In genomic region chr10:35202050-35202449, GRCh38 we compare ENCODE assay signal across 25 cellular contexts.
DNase-seq lines count a peak whose midpoint lies in the region; ATAC-seq and TF ChIP-seq lines count a peak whose summit lies in the region.
"Had no signal": no experiment of that assay in that cellular context is flagged by ENCODE, and none has a peak within 500 bp of the region (broad histone marks: within the 10 kb centered on the region; RNA-seq: fewer than 3 reads in every experiment).

No MANE protein-coding gene starts in this region.

- CTCF ChIA-PET in activated CD8-positive, alpha-beta T cell treated with anti-CD3 and anti-CD28 coated beads for 36 hours (lab: Charles Lee): interaction anchor here (0.6 to 1.9 kb wide), 4 partner anchors 10 to 534 kb away, joined by 3 to 7 read pairs (median 4); no protein-coding TSS in a partner anchor

- peak overlapping the region; percentile 43 for H3K4me3 Mint-ChIP-seq in natural killer cell treated with Interleukin-12 subunit alpha and Interleukin-12 subunit beta and Interleukin-15 and Interleukin-18, amount 100 ng/mL, for 72 hours
- no peak overlapping the region for H3K4me3 Mint-ChIP-seq in natural killer cell
- H3K4me3 Mint-ChIP-seq in activated CD8-positive, alpha-beta T cell treated with anti-CD3 and anti-CD28 coated beads for 36 hours: no peak overlapping the region
- no peak overlapping the region for H3K4me3 Mint-ChIP-seq in activated naive CD8-positive, alpha-beta T cell treated with anti-CD3 and anti-CD28 coated beads, Interleukin-2, amount 50 U/mL, for 24 hours
- no peak overlapping the region for H3K4me3 Mint-ChIP-seq in stimulated activated effector memory CD8-positive, alpha-beta T cell treated with anti-CD3 and anti-CD28 coated beads, Interleukin-12 subunit alpha, Interleukin-12 subunit beta, amount 100 ng/mL, for 72 hours
- H3K4me3 Mint-ChIP-seq: CD8-positive, alpha-beta T cell; H9; HFFc6 had no signal

- TF ChIP-seq POLR2A in suprapubic skin (IDR thresholded peaks at IDR 0.05): no peak

- H3K9me3 ChIP-seq in suprapubic skin: no peaks in the 10 kb centered on the region
- H3K9me3 ChIP-seq: SJCRH30 had no signal

- no peak overlapping the region for H3K4me3 ChIP-seq in suprapubic skin
- H3K4me3 ChIP-seq: SJCRH30 had no signal

- no peaks in the 10 kb centered on the region for H3K9me3 Mint-ChIP-seq in natural killer cell treated with Interleukin-12 subunit alpha and Interleukin-12 subunit beta and Interleukin-15 and Interleukin-18, amount 100 ng/mL, for 72 hours
- no peaks in the 10 kb centered on the region for H3K9me3 Mint-ChIP-seq in natural killer cell
- H3K9me3 Mint-ChIP-seq in activated CD8-positive, alpha-beta T cell treated with anti-CD3 and anti-CD28 coated beads for 36 hours: no peaks in the 10 kb centered on the region
- no peaks in the 10 kb centered on the region for H3K9me3 Mint-ChIP-seq in activated naive CD8-positive, alpha-beta T cell treated with anti-CD3 and anti-CD28 coated beads, Interleukin-2, amount 50 U/mL, for 24 hours
- no peaks in the 10 kb centered on the region for H3K9me3 Mint-ChIP-seq in stimulated activated effector memory CD8-positive, alpha-beta T cell treated with anti-CD3 and anti-CD28 coated beads, Interleukin-12 subunit alpha, Interleukin-12 subunit beta, amount 100 ng/mL, for 72 hours
- H3K9me3 Mint-ChIP-seq: CD8-positive, alpha-beta T cell; H9; HFFc6 had no signal

- no peaks in the 10 kb centered on the region for H3K27me3 ChIP-seq in suprapubic skin
- H3K27me3 ChIP-seq: SJCRH30 had no signal

- DNase-seq in natural killer cell treated with Interleukin-12 subunit alpha and Interleukin-12 subunit beta and Interleukin-15 and Interleukin-18, amount 100 ng/mL, for 72 hours (ENCODE audit: low spot score): no peak
- DNase-seq in natural killer cell (no peak), HK-2 (ENCODE audit: unreplicated experiment) (no peak), suprapubic skin (ENCODE audit: low spot score in 2 of 2) (no peak)
- no peak for DNase-seq in activated CD8-positive, alpha-beta T cell treated with anti-CD3 and anti-CD28 coated beads for 36 hours
- no peak for DNase-seq in activated naive CD8-positive, alpha-beta T cell treated with anti-CD3 and anti-CD28 coated beads, Interleukin-2, amount 50 U/mL, for 24 hours
- DNase-seq in stimulated activated effector memory CD8-positive, alpha-beta T cell treated with anti-CD3 and anti-CD28 coated beads, Interleukin-12 subunit alpha, Interleukin-12 subunit beta, amount 100 ng/mL, for 72 hours (ENCODE audit: low spot score in 2 of 2): no peak
- DNase-seq: AML-193; C1 segment of cervical spinal cord; CD8-positive, alpha-beta T cell; GDM1; H9; HFFc6; KBM-7; MM.1S; NCI-H1048; NCI-H1417 treated with DMSO at 0.1 percent for 48 hours; NCI-H187; NCI-H345; NCI-H524; NCI-H774; OCI-M1; SJCRH30 had no signal

- POLR2A ChIA-PET in activated CD8-positive, alpha-beta T cell treated with anti-CD3 and anti-CD28 coated beads for 36 hours (lab: Charles Lee): interaction anchor here (0.8 to 1.3 kb wide), 2 partner anchors 52 to 75 kb away, joined by 3 to 7 read pairs; partner anchors contain the start of gene CREM

- intact Hi-C loops in natural killer cell (cut with micrococcal nuclease): no loop called here
- intact Hi-C loops in activated CD8-positive, alpha-beta T cell treated with anti-CD3 and anti-CD28 coated beads for 36 hours (cut with micrococcal nuclease): no loop called here

- ATAC-seq in natural killer cell treated with Interleukin-12 subunit alpha and Interleukin-12 subunit beta and Interleukin-15 and Interleukin-18, amount 100 ng/mL, for 72 hours: no peak
- ATAC-seq in natural killer cell: no peak
- ATAC-seq in activated CD8-positive, alpha-beta T cell treated with anti-CD3 and anti-CD28 coated beads for 36 hours: no peak
- no peak for ATAC-seq in activated naive CD8-positive, alpha-beta T cell treated with anti-CD3 and anti-CD28 coated beads, Interleukin-2, amount 50 U/mL, for 24 hours
- ATAC-seq in stimulated activated effector memory CD8-positive, alpha-beta T cell treated with anti-CD3 and anti-CD28 coated beads, Interleukin-12 subunit alpha, Interleukin-12 subunit beta, amount 100 ng/mL, for 72 hours: no peak
- no peak for ATAC-seq in GM21737 (IDR thresholded peaks at IDR 0.05; ENCODE audit: unreplicated experiment)
- ATAC-seq: CD8-positive, alpha-beta T cell had no signal

- H3K36me3 ChIP-seq in suprapubic skin: peaks cover 2% of the 10 kb centered on the region
- H3K36me3 ChIP-seq: SJCRH30 had no signal

- TF ChIP-seq EP300 in suprapubic skin (IDR thresholded peaks at IDR 0.05): no peak

- no peak overlapping the region for H3K27ac ChIP-seq in suprapubic skin
- H3K27ac ChIP-seq: HL-60, SJCRH30 had no signal

- H3K4me1 Mint-ChIP-seq in natural killer cell treated with Interleukin-12 subunit alpha and Interleukin-12 subunit beta and Interleukin-15 and Interleukin-18, amount 100 ng/mL, for 72 hours (ENCODE audit: low read depth in 2 of 2): peaks cover 14 to 23% of the 10 kb centered on the region in 2 donors
- peaks cover 0 to 14% of the 10 kb centered on the region in 2 donors for H3K4me1 Mint-ChIP-seq in natural killer cell
- peaks cover 48% of the 10 kb centered on the region for H3K4me1 Mint-ChIP-seq in activated CD8-positive, alpha-beta T cell treated with anti-CD3 and anti-CD28 coated beads for 36 hours (ENCODE audit: low read depth)
- H3K4me1 Mint-ChIP-seq in activated naive CD8-positive, alpha-beta T cell treated with anti-CD3 and anti-CD28 coated beads, Interleukin-2, amount 50 U/mL, for 24 hours: peaks cover 47% of the 10 kb centered on the region
- peaks cover 21% of the 10 kb centered on the region for H3K4me1 Mint-ChIP-seq in stimulated activated effector memory CD8-positive, alpha-beta T cell treated with anti-CD3 and anti-CD28 coated beads, Interleukin-12 subunit alpha, Interleukin-12 subunit beta, amount 100 ng/mL, for 72 hours

- peaks cover 15% of the 10 kb centered on the region for H3K36me3 Mint-ChIP-seq in natural killer cell treated with Interleukin-12 subunit alpha and Interleukin-12 subunit beta and Interleukin-15 and Interleukin-18, amount 100 ng/mL, for 72 hours
- H3K36me3 Mint-ChIP-seq in natural killer cell: no peaks in the 10 kb centered on the region
- H3K36me3 Mint-ChIP-seq in activated CD8-positive, alpha-beta T cell treated with anti-CD3 and anti-CD28 coated beads for 36 hours (ENCODE audit: low read depth): peaks cover 42% of the 10 kb centered on the region
- peaks cover 39% of the 10 kb centered on the region for H3K36me3 Mint-ChIP-seq in activated naive CD8-positive, alpha-beta T cell treated with anti-CD3 and anti-CD28 coated beads, Interleukin-2, amount 50 U/mL, for 24 hours (ENCODE audit: low read depth)
- H3K36me3 Mint-ChIP-seq in stimulated activated effector memory CD8-positive, alpha-beta T cell treated with anti-CD3 and anti-CD28 coated beads, Interleukin-12 subunit alpha, Interleukin-12 subunit beta, amount 100 ng/mL, for 72 hours: peaks cover 95% of the 10 kb centered on the region

- TF ChIP-seq CTCF in natural killer cell (IDR thresholded peaks at IDR 0.05) (no peak), suprapubic skin (IDR thresholded peaks at IDR 0.05) (no peak)
- TF ChIP-seq CTCF in activated CD8-positive, alpha-beta T cell treated with anti-CD3 and anti-CD28 coated beads for 36 hours (IDR thresholded peaks at IDR 0.05): no peak

- no peaks in the 10 kb centered on the region for H3K27me3 Mint-ChIP-seq in natural killer cell treated with Interleukin-12 subunit alpha and Interleukin-12 subunit beta and Interleukin-15 and Interleukin-18, amount 100 ng/mL, for 72 hours
- H3K27me3 Mint-ChIP-seq in natural killer cell (ENCODE audit: low read depth in 2 of 2): no peaks in the 10 kb centered on the region
- no peaks in the 10 kb centered on the region for H3K27me3 Mint-ChIP-seq in activated CD8-positive, alpha-beta T cell treated with anti-CD3 and anti-CD28 coated beads for 36 hours
- no peaks in the 10 kb centered on the region for H3K27me3 Mint-ChIP-seq in activated naive CD8-positive, alpha-beta T cell treated with anti-CD3 and anti-CD28 coated beads, Interleukin-2, amount 50 U/mL, for 24 hours

- peak overlapping the region; percentile 17 to 72 for H3K27ac Mint-ChIP-seq in natural killer cell treated with Interleukin-12 subunit alpha and Interleukin-12 subunit beta and Interleukin-15 and Interleukin-18, amount 100 ng/mL, for 72 hours
- H3K27ac Mint-ChIP-seq in natural killer cell: peak overlapping the region in 1 of 2 donors; percentile 23
- H3K27ac Mint-ChIP-seq in activated CD8-positive, alpha-beta T cell treated with anti-CD3 and anti-CD28 coated beads for 36 hours: peak overlapping the region; percentile 75
- H3K27ac Mint-ChIP-seq in activated naive CD8-positive, alpha-beta T cell treated with anti-CD3 and anti-CD28 coated beads, Interleukin-2, amount 50 U/mL, for 24 hours: peak overlapping the region; percentile 43
- H3K27ac Mint-ChIP-seq in stimulated activated effector memory CD8-positive, alpha-beta T cell treated with anti-CD3 and anti-CD28 coated beads, Interleukin-12 subunit alpha, Interleukin-12 subunit beta, amount 100 ng/mL, for 72 hours: peak overlapping the region; percentile 29
- H3K27ac Mint-ChIP-seq: CD8-positive, alpha-beta T cell; HFFc6 had no signal

- H3K4me1 ChIP-seq in suprapubic skin: no peaks in the 10 kb centered on the region
- H3K4me1 ChIP-seq: SJCRH30 had no signal
